ENCODE assay signal across 10 cellular contexts in the genomic region with DNA sequence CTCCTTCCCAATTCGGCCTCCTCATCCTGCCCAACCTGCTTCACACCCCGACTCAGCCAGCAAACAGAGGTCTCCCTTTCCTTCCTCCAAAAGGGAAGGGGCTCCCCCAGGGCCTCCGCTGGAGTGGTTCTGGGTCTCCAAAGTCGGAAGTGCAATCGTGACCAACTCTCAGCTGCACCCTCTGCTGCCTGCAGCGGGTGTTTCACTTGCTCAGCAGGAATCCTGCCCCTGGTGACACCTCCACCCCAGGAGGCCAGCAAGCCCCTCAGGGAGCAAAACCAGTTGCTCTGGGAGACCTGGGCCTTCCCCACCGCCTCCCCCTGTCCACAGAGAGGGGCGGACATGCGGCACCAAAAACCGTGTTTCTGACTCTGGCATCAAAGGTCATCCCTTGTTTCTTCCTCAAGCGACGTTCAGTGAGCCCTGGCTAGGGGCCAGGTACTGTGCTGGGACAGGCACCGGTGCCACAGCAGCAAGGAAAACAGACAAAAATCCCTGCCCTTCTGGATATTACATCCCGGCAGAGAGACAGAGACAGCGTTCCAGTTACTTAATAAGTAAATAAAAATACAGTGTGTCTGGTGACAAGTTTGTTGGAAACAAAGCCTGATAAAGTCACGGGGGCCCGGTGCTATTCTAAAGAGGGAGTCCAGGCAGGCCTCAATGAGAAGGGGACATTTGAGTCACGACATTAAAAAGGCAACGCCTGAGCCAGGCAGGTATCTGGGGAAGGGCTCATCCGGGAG.
DNase-seq lines count a peak whose midpoint lies in the region; ATAC-seq, FAIRE-seq and TF ChIP-seq lines count a peak whose summit lies in the region.
"Had no signal": no experiment of that assay in that cellular context is flagged by ENCODE, and none has a peak within 500 bp of the region (broad histone marks: within the 10 kb centered on the region; RNA-seq: fewer than 3 reads in every experiment).

No MANE protein-coding gene starts in this region.

- no peaks in the 10 kb centered on the region for H3K9me3 Mint-ChIP-seq in Calu3 (ENCODE audit: low read depth, unreplicated experiment)
- H3K9me3 Mint-ChIP-seq in neural crest cell: no peaks in the 10 kb centered on the region

- TF ChIP-seq POLR2A in GM12878 (IDR thresholded peaks at IDR 0.05; ENCODE audit: low read depth, low read length): no peak

- H3K79me2 ChIP-seq in GM12878 (ENCODE audit: control insufficient read depth, insufficient read depth, low read length): no peaks in the 10 kb centered on the region

- H3K27ac ChIP-seq in KOPT-K1 (ENCODE audit: low read depth, low read length, poor library complexity, severe bottlenecking) (peak overlapping the region; percentile 65), GM12878 (ENCODE audit: control insufficient read depth, insufficient read depth) (no peak overlapping the region)

- no peaks in the 10 kb centered on the region; a peak in 1 of 4 replicates for H3K27me3 ChIP-seq in GM12878 (replicated peaks in 1 of 2; ENCODE audit: control insufficient read depth in 2 of 2, insufficient read depth in 2 of 2, low read length in 1 of 2)

- no peaks in the 10 kb centered on the region for H3K4me1 ChIP-seq in GM12878 (ENCODE audit: control insufficient read depth, insufficient read depth, low read length)

- in situ Hi-C loops in GM12878 (cut with MboI): loop anchor here (5.0 kb wide), 1 partner anchor 495 kb away; no protein-coding TSS in a partner anchor

- POLR2A ChIA-PET in GM12878 (lab: Charles Lee): no interaction called here

- 24% methylated on average over 19 of the region's 20 CpGs for WGBS in GM12878 (ENCODE audit: insufficient coverage, insufficient replicate concordance, low lambda C conversion rate, missing lambda C conversion rate)

- H3K4me1 Mint-ChIP-seq in Calu3 (ENCODE audit: low read depth, unreplicated experiment) (peaks cover 10% of the 10 kb centered on the region), neural crest cell (peaks cover 6% of the 10 kb centered on the region)

- BruUV-seq in Calu3 (replicated peaks; lab: Mats Ljungman, UMichigan) (no TSS peak), GM12878 (replicated peaks; lab: Mats Ljungman, UMichigan) (no TSS peak)

- no peak for TF ChIP-seq RAD21 in GM12878 (IDR thresholded peaks at IDR 0.05; ENCODE audit: insufficient read depth, low read depth, low read length)

- DNase-seq in Calu3: peak; percentile 44
- no peak for DNase-seq in GM12878 (ENCODE audit: low read depth, low spot score)
- no peak for DNase-seq in neural crest cell (ENCODE audit: low read depth, low spot score)
- no peak for DNase-seq in activated naive CD4-positive, alpha-beta T cell treated with anti-CD3 and anti-CD28 coated beads, Interleukin-2, amount 50 U/mL, for 16 hours
- no peak for DNase-seq in HCEC 1CT
- DNase-seq: cerebellar nuclear complex, T-helper 9 cell had no signal

- CTCF ChIA-PET in Calu3 (lab: Charles Lee) (no interaction called here), GM12878 (lab: Yijun Ruan, JAX) (no interaction called here)

- H3K9me3 ChIP-seq in KOPT-K1 (ENCODE audit: insufficient read depth, low read length, poor library complexity, severe bottlenecking): no peaks in the 10 kb centered on the region
- no peaks in the 10 kb centered on the region for H3K9me3 ChIP-seq in GM12878 (replicated peaks; ENCODE audit: control insufficient read depth, insufficient read depth, low read length)

- no peak for TF ChIP-seq EP300 in GM12878 (IDR thresholded peaks at IDR 0.05; ENCODE audit: borderline replicate concordance in 1 of 2, control insufficient read depth in 1 of 2, low read depth in 2 of 2, low read length in 2 of 2)

- no peak overlapping the region for H3K4me2 ChIP-seq in GM12878 (ENCODE audit: control insufficient read depth, insufficient read depth)

- SMC1A ChIA-PET in GM12878 (lab: Charles Lee; ENCODE audit: uncharacterized antibody, unreplicated experiment): no interaction called here

- ATAC-seq in GM12878: peak; percentile 70
- no peak for ATAC-seq in GM19035 (IDR thresholded peaks at IDR 0.05; ENCODE audit: unreplicated experiment)
- no peak for ATAC-seq in GM21515 (IDR thresholded peaks at IDR 0.05; ENCODE audit: unreplicated experiment)

- TF ChIP-seq CTCF in Calu3 (IDR thresholded peaks at IDR 0.05; ENCODE audit: unreplicated experiment) (peak; percentile 25), GM12878 (IDR thresholded peaks at IDR 0.05 in 2 of 3, conservative IDR thresholded peaks at IDR 0.05 in 1 of 3; ENCODE audit: control insufficient read depth in 2 of 3, extremely low read depth in 1 of 3, insufficient read depth in 1 of 3, low read depth in 3 of 3, low read length in 3 of 3) (peak in 2 of 3 experiments; percentile 3 to 25; a peak in 2 of 6 replicates), neural crest cell (conservative IDR thresholded peaks at IDR 0.05) (peak; percentile 58)

- H3K27me3 Mint-ChIP-seq in Calu3 (ENCODE audit: unreplicated experiment): peaks cover 46% of the 10 kb centered on the region
- H3K27me3 Mint-ChIP-seq in neural crest cell (ENCODE audit: low read depth): peaks cover 9% of the 10 kb centered on the region

- H4K20me1 ChIP-seq in GM12878 (ENCODE audit: control insufficient read depth, insufficient read depth): no peaks in the 10 kb centered on the region

- no peak overlapping the region for H2AFZ ChIP-seq in GM12878 (ENCODE audit: control insufficient read depth, low read depth, low read length)

- H3K27ac Mint-ChIP-seq in Calu3 (ENCODE audit: unreplicated experiment) (no peak overlapping the region), neural crest cell (ENCODE audit: unreplicated experiment) (peak overlapping the region; percentile 43)

- no peak overlapping the region for H3K4me3 ChIP-seq in GM12878

- FAIRE-seq in GM12878 (lab: Jason Lieb, UNC): no peak

- no peaks in the 10 kb centered on the region for H3K36me3 ChIP-seq in KOPT-K1 (ENCODE audit: insufficient read depth, low read length)
- no peaks in the 10 kb centered on the region for H3K36me3 ChIP-seq in GM12878 (ENCODE audit: control insufficient read depth in 2 of 2, insufficient read depth in 2 of 2, low read length in 1 of 2)

- no peak overlapping the region for H3K9ac ChIP-seq in GM12878 (ENCODE audit: control insufficient read depth, insufficient read depth, low read length)

- H3K36me3 Mint-ChIP-seq in Calu3 (ENCODE audit: insufficient read depth, unreplicated experiment) (no peaks in the 10 kb centered on the region), neural crest cell (ENCODE audit: low read depth) (no peaks in the 10 kb centered on the region)

- H3K4me3 Mint-ChIP-seq in Calu3 (ENCODE audit: low read depth, unreplicated experiment) (no peak overlapping the region), neural crest cell (no peak overlapping the region)

- intact Hi-C loops in Calu3 (cut with micrococcal nuclease; ENCODE audit: unreplicated experiment) (no loop called here), GM12878 (cut with micrococcal nuclease; ENCODE audit: unreplicated experiment) (loop anchor here (2.0 kb wide), 1 partner anchor 497 kb away; no protein-coding TSS in a partner anchor)

- RAD21 ChIA-PET in GM12878 (lab: Charles Lee; ENCODE audit: unreplicated experiment): no interaction called here

TF ChIP-seq in GM12878, 131 proteins besides CTCF, POLR2A, EP300 and RAD21 (continues in another document):
- TF ChIP-seq STAT3 (IDR thresholded peaks at IDR 0.05; ENCODE audit: low read depth, low read length): no peak
- TF ChIP-seq, protein P1, sequence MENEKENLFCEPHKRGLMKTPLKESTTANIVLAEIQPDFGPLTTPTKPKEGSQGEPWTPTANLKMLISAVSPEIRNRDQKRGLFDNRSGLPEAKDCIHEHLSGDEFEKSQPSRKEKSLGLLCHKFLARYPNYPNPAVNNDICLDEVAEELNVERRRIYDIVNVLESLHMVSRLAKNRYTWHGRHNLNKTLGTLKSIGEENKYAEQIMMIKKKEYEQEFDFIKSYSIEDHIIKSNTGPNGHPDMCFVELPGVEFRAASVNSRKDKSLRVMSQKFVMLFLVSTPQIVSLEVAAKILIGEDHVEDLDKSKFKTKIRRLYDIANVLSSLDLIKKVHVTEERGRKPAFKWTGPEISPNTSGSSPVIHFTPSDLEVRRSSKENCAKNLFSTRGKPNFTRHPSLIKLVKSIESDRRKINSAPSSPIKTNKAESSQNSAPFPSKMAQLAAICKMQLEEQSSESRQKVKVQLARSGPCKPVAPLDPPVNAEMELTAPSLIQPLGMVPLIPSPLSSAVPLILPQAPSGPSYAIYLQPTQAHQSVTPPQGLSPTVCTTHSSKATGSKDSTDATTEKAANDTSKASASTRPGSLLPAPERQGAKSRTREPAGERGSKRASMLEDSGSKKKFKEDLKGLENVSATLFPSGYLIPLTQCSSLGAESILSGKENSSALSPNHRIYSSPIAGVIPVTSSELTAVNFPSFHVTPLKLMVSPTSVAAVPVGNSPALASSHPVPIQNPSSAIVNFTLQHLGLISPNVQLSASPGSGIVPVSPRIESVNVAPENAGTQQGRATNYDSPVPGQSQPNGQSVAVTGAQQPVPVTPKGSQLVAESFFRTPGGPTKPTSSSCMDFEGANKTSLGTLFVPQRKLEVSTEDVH (IDR thresholded peaks at IDR 0.05; ENCODE audit: low read depth, partially characterized antibody): no peak
- TF ChIP-seq ZNF217 (IDR thresholded peaks at IDR 0.05): no peak
- TF ChIP-seq, protein P2, sequence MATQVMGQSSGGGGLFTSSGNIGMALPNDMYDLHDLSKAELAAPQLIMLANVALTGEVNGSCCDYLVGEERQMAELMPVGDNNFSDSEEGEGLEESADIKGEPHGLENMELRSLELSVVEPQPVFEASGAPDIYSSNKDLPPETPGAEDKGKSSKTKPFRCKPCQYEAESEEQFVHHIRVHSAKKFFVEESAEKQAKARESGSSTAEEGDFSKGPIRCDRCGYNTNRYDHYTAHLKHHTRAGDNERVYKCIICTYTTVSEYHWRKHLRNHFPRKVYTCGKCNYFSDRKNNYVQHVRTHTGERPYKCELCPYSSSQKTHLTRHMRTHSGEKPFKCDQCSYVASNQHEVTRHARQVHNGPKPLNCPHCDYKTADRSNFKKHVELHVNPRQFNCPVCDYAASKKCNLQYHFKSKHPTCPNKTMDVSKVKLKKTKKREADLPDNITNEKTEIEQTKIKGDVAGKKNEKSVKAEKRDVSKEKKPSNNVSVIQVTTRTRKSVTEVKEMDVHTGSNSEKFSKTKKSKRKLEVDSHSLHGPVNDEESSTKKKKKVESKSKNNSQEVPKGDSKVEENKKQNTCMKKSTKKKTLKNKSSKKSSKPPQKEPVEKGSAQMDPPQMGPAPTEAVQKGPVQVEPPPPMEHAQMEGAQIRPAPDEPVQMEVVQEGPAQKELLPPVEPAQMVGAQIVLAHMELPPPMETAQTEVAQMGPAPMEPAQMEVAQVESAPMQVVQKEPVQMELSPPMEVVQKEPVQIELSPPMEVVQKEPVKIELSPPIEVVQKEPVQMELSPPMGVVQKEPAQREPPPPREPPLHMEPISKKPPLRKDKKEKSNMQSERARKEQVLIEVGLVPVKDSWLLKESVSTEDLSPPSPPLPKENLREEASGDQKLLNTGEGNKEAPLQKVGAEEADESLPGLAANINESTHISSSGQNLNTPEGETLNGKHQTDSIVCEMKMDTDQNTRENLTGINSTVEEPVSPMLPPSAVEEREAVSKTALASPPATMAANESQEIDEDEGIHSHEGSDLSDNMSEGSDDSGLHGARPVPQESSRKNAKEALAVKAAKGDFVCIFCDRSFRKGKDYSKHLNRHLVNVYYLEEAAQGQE (IDR thresholded peaks at IDR 0.05; ENCODE audit: low read depth, low read length): no peak
- no peak for TF ChIP-seq TCF12 (IDR thresholded peaks at IDR 0.05; ENCODE audit: low read depth, low read length)
